In genomic region chr14:73757876-73758391, GRCh38 we compare ENCODE assay signal across 8 cellular contexts. TPM values are rescaled to one million over a fixed set of nuclear protein-coding genes. Genes with fewer than 3 reads are reported as not detected.
DNase-seq lines count a peak whose midpoint lies in the region; FAIRE-seq and TF ChIP-seq lines count a peak whose summit lies in the region.

No MANE protein-coding gene starts in this region.

- H3K4me3 Mint-ChIP-seq in T-helper 1 cell treated with Interleukin-12 subunit alpha and Interleukin-12 subunit beta and Interleukin-4 antibody, amounts not matched to agents 30 μg/mL and 1 μg/mL, for 36 hours: peak overlapping the region; percentile 90
- peak overlapping the region; percentile 91 for H3K4me3 Mint-ChIP-seq in activated T-helper 2 cell treated with anti-CD3 and anti-CD28 coated beads, Interferon-gamma antibody, Interleukin-2, Interleukin-4, amounts not matched to agents 10 μg/mL and 5 μg/mL and 100 μg/mL, durations not matched to agents 14 hours and 24 hours and 36 hours (ENCODE audit: low read depth)

- peaks cover 76 to 77% of the 10 kb centered on the region in 2 donors for H3K4me1 ChIP-seq in kidney (ENCODE audit: control insufficient read depth in 1 of 2, insufficient read depth in 1 of 2, low read depth in 1 of 2, low read length in 2 of 2)

- peak overlapping the region; percentile 88 for H3K27ac Mint-ChIP-seq in T-helper 1 cell treated with Interleukin-12 subunit alpha and Interleukin-12 subunit beta and Interleukin-4 antibody, amounts not matched to agents 30 μg/mL and 1 μg/mL, for 36 hours
- H3K27ac Mint-ChIP-seq in activated T-helper 2 cell treated with anti-CD3 and anti-CD28 coated beads, Interferon-gamma antibody, Interleukin-2, Interleukin-4, amounts not matched to agents 10 μg/mL and 5 μg/mL and 100 μg/mL, durations not matched to agents 14 hours and 24 hours and 36 hours: peak overlapping the region; percentile 75

- H3K9me3 ChIP-seq in kidney (ENCODE audit: control insufficient read depth in 1 of 2, low read length in 2 of 2): no peaks in the 10 kb centered on the region

- H3K9me3 Mint-ChIP-seq in T-helper 1 cell treated with Interleukin-12 subunit alpha and Interleukin-12 subunit beta and Interleukin-4 antibody, amounts not matched to agents 30 μg/mL and 1 μg/mL, for 36 hours: no peaks in the 10 kb centered on the region
- no peaks in the 10 kb centered on the region for H3K9me3 Mint-ChIP-seq in activated T-helper 2 cell treated with anti-CD3 and anti-CD28 coated beads, Interferon-gamma antibody, Interleukin-2, Interleukin-4, amounts not matched to agents 10 μg/mL and 5 μg/mL and 100 μg/mL, durations not matched to agents 14 hours and 24 hours and 36 hours

- H3K36me3 Mint-ChIP-seq in T-helper 1 cell treated with Interleukin-12 subunit alpha and Interleukin-12 subunit beta and Interleukin-4 antibody, amounts not matched to agents 30 μg/mL and 1 μg/mL, for 36 hours (ENCODE audit: low read depth): peaks cover 4% of the 10 kb centered on the region
- peaks cover 16% of the 10 kb centered on the region for H3K36me3 Mint-ChIP-seq in activated T-helper 2 cell treated with anti-CD3 and anti-CD28 coated beads, Interferon-gamma antibody, Interleukin-2, Interleukin-4, amounts not matched to agents 10 μg/mL and 5 μg/mL and 100 μg/mL, durations not matched to agents 14 hours and 24 hours and 36 hours (ENCODE audit: low read depth)

- TF ChIP-seq CTCF in kidney (IDR thresholded peaks at IDR 0.05; ENCODE audit: borderline replicate concordance, extremely low read depth, insufficient read depth): no peak

- intact Hi-C loops in activated T-helper 2 cell treated with anti-CD3 and anti-CD28 coated beads, Interferon-gamma antibody, Interleukin-2, Interleukin-4, amounts not matched to agents 10 μg/mL and 5 μg/mL and 100 μg/mL, durations not matched to agents 14 hours and 24 hours and 36 hours (cut with micrococcal nuclease): loop anchor here (2.0 to 5.0 kb wide), 2 partner anchors 29 to 46 kb away; partner anchors contain the start of gene PNMA1
- intact Hi-C loops in kidney (cut with DNase I): no loop called here

- peaks cover 79% of the 10 kb centered on the region for H3K4me1 Mint-ChIP-seq in T-helper 1 cell treated with Interleukin-12 subunit alpha and Interleukin-12 subunit beta and Interleukin-4 antibody, amounts not matched to agents 30 μg/mL and 1 μg/mL, for 36 hours (ENCODE audit: low read depth)
- H3K4me1 Mint-ChIP-seq in activated T-helper 2 cell treated with anti-CD3 and anti-CD28 coated beads, Interferon-gamma antibody, Interleukin-2, Interleukin-4, amounts not matched to agents 10 μg/mL and 5 μg/mL and 100 μg/mL, durations not matched to agents 14 hours and 24 hours and 36 hours (ENCODE audit: low read depth): peaks cover 83% of the 10 kb centered on the region

- H3K27ac ChIP-seq in kidney (ENCODE audit: low read depth in 2 of 2, low read length in 2 of 2) (peak overlapping the region; percentile 84 to 95), substantia nigra (ENCODE audit: low read depth, low read length, poor library complexity, severe bottlenecking) (peak overlapping the region; percentile 69)

- DNase-seq in T-helper 1 cell (no peak), kidney (no peak), substantia nigra (lab: John Stamatoyannopoulos, UW) (peak in 1 of 49 donors; percentile 25), AG08396 (ENCODE audit: low spot score) (no peak), OCI-M2 (lab: John Stamatoyannopoulos, UW; ENCODE audit: unreplicated experiment) (no peak), mucosa of gallbladder (ENCODE audit: low spot score) (no peak)
- no peak for DNase-seq in activated T-helper 2 cell treated with anti-CD3 and anti-CD28 coated beads, Interferon-gamma antibody, Interleukin-2, Interleukin-4, amounts not matched to agents 10 μg/mL and 5 μg/mL and 100 μg/mL, durations not matched to agents 14 hours and 24 hours and 36 hours (ENCODE audit: low spot score)

- H3K4me3 ChIP-seq in kidney (ENCODE audit: low read length in 2 of 2): peak overlapping the region; percentile 59 to 69

- peak overlapping the region; percentile 45 to 81 for H3K9ac ChIP-seq in kidney (ENCODE audit: low read length in 2 of 2)

- no peaks in the 10 kb centered on the region for H3K36me3 ChIP-seq in kidney (ENCODE audit: control insufficient read depth in 1 of 2, insufficient read depth in 2 of 2, low read length in 2 of 2)

- H3K27me3 Mint-ChIP-seq in T-helper 1 cell treated with Interleukin-12 subunit alpha and Interleukin-12 subunit beta and Interleukin-4 antibody, amounts not matched to agents 30 μg/mL and 1 μg/mL, for 36 hours (ENCODE audit: low read depth): no peaks in the 10 kb centered on the region
- H3K27me3 Mint-ChIP-seq in activated T-helper 2 cell treated with anti-CD3 and anti-CD28 coated beads, Interferon-gamma antibody, Interleukin-2, Interleukin-4, amounts not matched to agents 10 μg/mL and 5 μg/mL and 100 μg/mL, durations not matched to agents 14 hours and 24 hours and 36 hours (ENCODE audit: low read depth): no peaks in the 10 kb centered on the region

- no peak for FAIRE-seq in kidney (lab: Jason Lieb, UNC)

RNA-seq across cellular contexts. Expression of gene PNMA1, which starts 43.8 kb away (rescaled TPM):
- 30.1 and 32.1 TPM in 2 replicates for total RNA-seq in activated T-helper 2 cell treated with anti-CD3 and anti-CD28 coated beads, Interferon-gamma antibody, Interleukin-2, Interleukin-4, amounts not matched to agents 10 μg/mL and 5 μg/mL and 100 μg/mL, durations not matched to agents 14 hours and 24 hours and 36 hours
- total RNA-seq in kidney (53.1 TPM), mucosa of gallbladder (79.5 TPM)
- 34.6 TPM for polyA plus RNA-seq in kidney (ENCODE audit: insufficient read depth, low read depth, low replicate concordance)
